ENCODE assay signal across 28 cellular contexts in genomic region chr5:16849181-16849580, GRCh38.
"Had no signal": no experiment of that assay in that cellular context is flagged by ENCODE, and none has a peak within 500 bp of the region (broad histone marks: within the 10 kb centered on the region; RNA-seq: fewer than 3 reads in every experiment).

No MANE protein-coding gene starts in this region.

- H3K27ac Mint-ChIP-seq: immature natural killer cell; mesothelial cell of epicardium; naive B cell; natural killer cell; nephron progenitor cell; stimulated activated effector memory CD8-positive, alpha-beta T cell treated with anti-CD3 and anti-CD28 coated beads, Interleukin-12 subunit alpha, Interleukin-12 subunit beta, amount 100 ng/mL, for 72 hours; stimulated activated naive CD8-positive, alpha-beta T cell treated with anti-CD3 and anti-CD28 coated beads, Interleukin-15, Interleukin-2, amounts not matched to agents 100 ng/mL and 50 ng/mL, for 24 hours had no signal

- FAIRE-seq: islet of Langerhans, kidney, pancreas had no signal

- H3K36me3 ChIP-seq: left ventricle myocardium inferior, pancreas, prostate gland, suprapubic skin, thoracic aorta, tibial artery, uterus had no signal

- H3K9me3 ChIP-seq: left ventricle myocardium inferior, pancreas, prostate gland, suprapubic skin, thoracic aorta, tibial artery, uterus had no signal

- H3K27me3 Mint-ChIP-seq: naive B cell had no signal

- DNase-seq: hypothalamus; immature natural killer cell; kidney; left ventricle myocardium inferior; mesendoderm; naive B cell; natural killer cell; nephron progenitor cell; nucleus accumbens; pancreas; posterior cingulate gyrus; retina; right cardiac atrium; stimulated activated CD4-positive, alpha-beta T cell treated with anti-CD3 and anti-CD28 coated beads, Interleukin-4, amount 100 ng/mL, for 24 hours; stimulated activated naive CD4-positive, alpha-beta T cell; tibial artery; trophoblast cell; uterus had no signal

- H3K36me3 Mint-ChIP-seq: immature natural killer cell; naive B cell; natural killer cell; stimulated activated effector memory CD8-positive, alpha-beta T cell treated with anti-CD3 and anti-CD28 coated beads, Interleukin-12 subunit alpha, Interleukin-12 subunit beta, amount 100 ng/mL, for 72 hours had no signal

- H3K27ac ChIP-seq: left ventricle myocardium inferior, pancreas, prostate gland, skin epidermis, suprapubic skin, thoracic aorta, tibial artery, uterus had no signal

- ATAC-seq: natural killer cell; pancreas; right cardiac atrium; sciatic nerve; stimulated activated effector memory CD8-positive, alpha-beta T cell treated with anti-CD3 and anti-CD28 coated beads, Interleukin-12 subunit alpha, Interleukin-12 subunit beta, amount 100 ng/mL, for 72 hours had no signal

- H3K9me3 Mint-ChIP-seq: mesothelial cell of epicardium; naive B cell; nephron progenitor cell; stimulated activated naive CD8-positive, alpha-beta T cell treated with anti-CD3 and anti-CD28 coated beads, Interleukin-15, Interleukin-2, amounts not matched to agents 100 ng/mL and 50 ng/mL, for 24 hours had no signal

- H3K4me3 ChIP-seq: left ventricle myocardium inferior, lung, pancreas, prostate gland, skin epidermis, suprapubic skin, thoracic aorta, tibial artery, uterus had no signal

- H3K4me1 ChIP-seq: left ventricle myocardium inferior, prostate gland, uterus had no signal

- H3K27me3 ChIP-seq: pancreas, suprapubic skin, tibial artery, uterus had no signal

- H3K4me3 Mint-ChIP-seq: immature natural killer cell; mesothelial cell of epicardium; naive B cell; natural killer cell; nephron progenitor cell; stimulated activated effector memory CD8-positive, alpha-beta T cell treated with anti-CD3 and anti-CD28 coated beads, Interleukin-12 subunit alpha, Interleukin-12 subunit beta, amount 100 ng/mL, for 72 hours; stimulated activated naive CD8-positive, alpha-beta T cell treated with anti-CD3 and anti-CD28 coated beads, Interleukin-15, Interleukin-2, amounts not matched to agents 100 ng/mL and 50 ng/mL, for 24 hours had no signal

- H3K4me1 Mint-ChIP-seq: immature natural killer cell; naive B cell; natural killer cell; stimulated activated effector memory CD8-positive, alpha-beta T cell treated with anti-CD3 and anti-CD28 coated beads, Interleukin-12 subunit alpha, Interleukin-12 subunit beta, amount 100 ng/mL, for 72 hours had no signal
